12 cellular contexts compared by ENCODE assay signal in genomic region chr2:175687465-175687864, GRCh38.
"Had no signal": no experiment of that assay in that cellular context is flagged by ENCODE, and none has a peak within 500 bp of the region (broad histone marks: within the 10 kb centered on the region; RNA-seq: fewer than 3 reads in every experiment).

No MANE protein-coding gene starts in this region.

- H3K4me3 ChIP-seq: body of pancreas, left ventricle myocardium inferior, psoas muscle, spleen had no signal

- H3K4me1 ChIP-seq: body of pancreas, left ventricle myocardium inferior, psoas muscle, spleen had no signal

- H3K9me3 ChIP-seq: body of pancreas, left ventricle myocardium inferior, psoas muscle, spleen had no signal

- H3K27me3 ChIP-seq: body of pancreas had no signal

- H3K27ac ChIP-seq: body of pancreas, left ventricle myocardium inferior, psoas muscle, spleen had no signal

- DNase-seq: activated CD4-positive, alpha-beta T cell treated with anti-CD3 and anti-CD28 coated beads, Interleukin-2, amount 50 U/mL, for 1 hour; activated T-cell treated with anti-CD3 and anti-CD28 coated beads, Interleukin-2, amount 50 U/mL, for 1 hour; amniotic stem cell; body of pancreas; effector memory CD4-positive, alpha-beta T cell; left ventricle myocardium inferior; natural killer cell; psoas muscle; spleen; stimulated activated CD4-positive, alpha-beta T cell treated with anti-CD3 and anti-CD28 coated beads, Interleukin-2, amount 100 ng/mL, for 24 hours; stimulated activated naive B cell treated with anti-CD40 and anti-IgM and Interleukin-4, amounts not matched to agents 10 μg/mL and 1 μg/mL and 100 μg/mL, for 72 hours; trophoblast cell had no signal

- H3K36me3 ChIP-seq: left ventricle myocardium inferior, spleen had no signal
